In genomic region chr7:105677395-105677701, GRCh38 we compare ENCODE assay signal across 10 cellular contexts.
A peak's percentile ranks its signal among the peaks of the same experiment; 100 is the strongest.
DNase-seq lines count a peak whose midpoint lies in the region; ATAC-seq and TF ChIP-seq lines count a peak whose summit lies in the region.
"Had no signal": no experiment of that assay in that cellular context is flagged by ENCODE, and none has a peak within 500 bp of the region (broad histone marks: within the 10 kb centered on the region; RNA-seq: fewer than 3 reads in every experiment).

No MANE protein-coding gene starts in this region.

- no peaks in the 10 kb centered on the region for H3K9me3 ChIP-seq in sigmoid colon
- H3K9me3 ChIP-seq in mesenchymal stem cell (ENCODE audit: control insufficient read depth, low read length) = no peaks in the 10 kb centered on the region

- no peak overlapping the region for H3K18ac ChIP-seq in mesenchymal stem cell (ENCODE audit: low read depth in 1 of 2, low read length in 2 of 2)

- no peak overlapping the region for H2BK12ac ChIP-seq in mesenchymal stem cell (ENCODE audit: low read length in 2 of 2)

- no peak overlapping the region for H2AK5ac ChIP-seq in mesenchymal stem cell (ENCODE audit: low read length, severe bottlenecking)

- H2BK5ac ChIP-seq in mesenchymal stem cell (ENCODE audit: low read depth, low read length, poor library complexity, severe bottlenecking) = no peak overlapping the region

- peak overlapping the region; percentile 89 for H3K4me3 Mint-ChIP-seq in activated T-helper 2 cell treated with anti-CD3 and anti-CD28 coated beads, Interferon-gamma antibody, Interleukin-2, Interleukin-4, amounts not matched to agents 10 μg/mL and 5 μg/mL and 100 μg/mL, durations not matched to agents 14 hours and 24 hours and 36 hours (ENCODE audit: low read depth)
- peak overlapping the region in 6 of 10 donors; percentile 64 to 87 (median 74) for H3K4me3 Mint-ChIP-seq in naive thymus-derived CD8-positive, alpha-beta T cell
- H3K4me3 Mint-ChIP-seq: nephron had no signal

- no peak overlapping the region for H2AFZ ChIP-seq in mesenchymal stem cell (ENCODE audit: low read depth, low read length)

- H3K27ac ChIP-seq in C4-2B (peak overlapping the region; percentile 11; the same call in 1 of the 2 replicates), sigmoid colon (peak overlapping the region in 1 of 4 donors; percentile 79), mesenchymal stem cell (ENCODE audit: low read length, poor library complexity, severe bottlenecking) (no peak overlapping the region)

- no peak overlapping the region for H3K9ac ChIP-seq in mesenchymal stem cell (ENCODE audit: low read length)

- 30 to 77% methylated on average over 5 of the region's 5 CpGs for WGBS in sigmoid colon, 2 donors
- 94% methylated on average over 4 of the region's 5 CpGs for WGBS in mesenchymal stem cell

- TF ChIP-seq CTCF in C4-2B (conservative IDR thresholded peaks at IDR 0.05) (no peak), GM06990 (IDR thresholded peaks at IDR 0.05; ENCODE audit: insufficient read depth, low read length, poor library complexity, severe bottlenecking) (no peak), sigmoid colon (IDR thresholded peaks at IDR 0.05) (no peak)

- H2BK15ac ChIP-seq in mesenchymal stem cell (ENCODE audit: low read depth, poor library complexity, severe bottlenecking) = no peak overlapping the region

- H3K14ac ChIP-seq in mesenchymal stem cell (ENCODE audit: low read length in 2 of 2) = no peak overlapping the region

- peaks cover 59% of the 10 kb centered on the region for H3K4me1 Mint-ChIP-seq in activated T-helper 2 cell treated with anti-CD3 and anti-CD28 coated beads, Interferon-gamma antibody, Interleukin-2, Interleukin-4, amounts not matched to agents 10 μg/mL and 5 μg/mL and 100 μg/mL, durations not matched to agents 14 hours and 24 hours and 36 hours (ENCODE audit: low read depth)
- H3K4me1 Mint-ChIP-seq in naive thymus-derived CD8-positive, alpha-beta T cell = peaks cover 31 to 78% (median 71%) of the 10 kb centered on the region in 4 donors

- peaks cover 9% of the 10 kb centered on the region for H3K36me3 Mint-ChIP-seq in activated T-helper 2 cell treated with anti-CD3 and anti-CD28 coated beads, Interferon-gamma antibody, Interleukin-2, Interleukin-4, amounts not matched to agents 10 μg/mL and 5 μg/mL and 100 μg/mL, durations not matched to agents 14 hours and 24 hours and 36 hours (ENCODE audit: low read depth)
- peaks cover 5 to 8% (median 5%) of the 10 kb centered on the region in 3 donors for H3K36me3 Mint-ChIP-seq in naive thymus-derived CD8-positive, alpha-beta T cell

- H4K91ac ChIP-seq in mesenchymal stem cell (ENCODE audit: low read length) = no peak overlapping the region

- peaks cover 7% of the 10 kb centered on the region for H3K79me1 ChIP-seq in mesenchymal stem cell (replicated peaks; ENCODE audit: low read length, poor library complexity, severe bottlenecking)

- H3K4me1 ChIP-seq in sigmoid colon = peaks cover 0 to 58% (median 36%) of the 10 kb centered on the region in 4 donors
- H3K4me1 ChIP-seq in mesenchymal stem cell (ENCODE audit: control insufficient read depth, insufficient read depth, low read depth, low read length) = peaks cover 2% of the 10 kb centered on the region

- DNase-seq in GM06990 (ENCODE audit: extremely low read depth, insufficient read length) (no peak), NCI-H510A (lab: John Stamatoyannopoulos, UW) (no peak), sigmoid colon (no peak), HEK293T (ENCODE audit: extremely low spot score) (no peak), mesenchymal stem cell (no peak)
- no peak for DNase-seq in activated T-helper 2 cell treated with anti-CD3 and anti-CD28 coated beads, Interferon-gamma antibody, Interleukin-2, Interleukin-4, amounts not matched to agents 10 μg/mL and 5 μg/mL and 100 μg/mL, durations not matched to agents 14 hours and 24 hours and 36 hours (ENCODE audit: low spot score)
- no peak for DNase-seq in naive thymus-derived CD8-positive, alpha-beta T cell
- DNase-seq: stimulated activated CD4-positive, alpha-beta T cell treated with anti-CD3 and anti-CD28 coated beads, Interleukin-12 subunit alpha, Interleukin-12 subunit beta, amount 100 ng/mL, for 4 hours had no signal

- no peaks in the 10 kb centered on the region for H3K9me3 Mint-ChIP-seq in activated T-helper 2 cell treated with anti-CD3 and anti-CD28 coated beads, Interferon-gamma antibody, Interleukin-2, Interleukin-4, amounts not matched to agents 10 μg/mL and 5 μg/mL and 100 μg/mL, durations not matched to agents 14 hours and 24 hours and 36 hours
- H3K9me3 Mint-ChIP-seq in naive thymus-derived CD8-positive, alpha-beta T cell = no peaks in the 10 kb centered on the region
- H3K9me3 Mint-ChIP-seq: nephron had no signal

- TF ChIP-seq EP300 in sigmoid colon (IDR thresholded peaks at IDR 0.05) = no peak

- H3K4me2 ChIP-seq in mesenchymal stem cell (ENCODE audit: low read length, poor library complexity, severe bottlenecking) = no peak overlapping the region

- peak overlapping the region; percentile 94 for H3K27ac Mint-ChIP-seq in activated T-helper 2 cell treated with anti-CD3 and anti-CD28 coated beads, Interferon-gamma antibody, Interleukin-2, Interleukin-4, amounts not matched to agents 10 μg/mL and 5 μg/mL and 100 μg/mL, durations not matched to agents 14 hours and 24 hours and 36 hours
- peak overlapping the region; percentile 79 to 96 (median 90) for H3K27ac Mint-ChIP-seq in naive thymus-derived CD8-positive, alpha-beta T cell
- H3K27ac Mint-ChIP-seq: nephron had no signal

- no peak for ATAC-seq in naive thymus-derived CD8-positive, alpha-beta T cell

- no peak overlapping the region for H3K23ac ChIP-seq in mesenchymal stem cell (ENCODE audit: low read length in 2 of 2)

- no peak overlapping the region for H4K8ac ChIP-seq in mesenchymal stem cell (ENCODE audit: low read length)

- H3K4me3 ChIP-seq in GM06990 (replicated peaks; ENCODE audit: low read depth, low read length) (peak overlapping the region; percentile 1; the same call in 1 of the 2 replicates), sigmoid colon (no peak overlapping the region), mesenchymal stem cell (ENCODE audit: insufficient read depth in 1 of 2, low read depth in 1 of 2, low read length in 2 of 2) (no peak overlapping the region)

- no peak for TF ChIP-seq POLR2A in sigmoid colon (IDR thresholded peaks at IDR 0.05)

- CTCF ChIA-PET in HEK293T (lab: Yijun Ruan, JAX) = interaction anchor here (0.9 kb wide), 1 partner anchor 21 kb away, joined by 5 read pairs; no protein-coding TSS in a partner anchor

- intact Hi-C loops in activated T-helper 2 cell treated with anti-CD3 and anti-CD28 coated beads, Interferon-gamma antibody, Interleukin-2, Interleukin-4, amounts not matched to agents 10 μg/mL and 5 μg/mL and 100 μg/mL, durations not matched to agents 14 hours and 24 hours and 36 hours (cut with micrococcal nuclease) = loop anchor here (5.0 kb wide), 3 partner anchors 90 to 200 kb away; partner anchors contain the start of gene ATXN7L1
- intact Hi-C loops in sigmoid colon (cut with DNase I) = no loop called here

- H3K27me3 ChIP-seq in GM06990 (replicated peaks; ENCODE audit: control insufficient read depth, insufficient read depth, low read length) (no peaks in the 10 kb centered on the region), sigmoid colon (no peaks in the 10 kb centered on the region), mesenchymal stem cell (ENCODE audit: control insufficient read depth in 1 of 2, insufficient read depth in 1 of 2, low read length in 2 of 2) (no peaks in the 10 kb centered on the region)

- no peak overlapping the region for H2BK120ac ChIP-seq in mesenchymal stem cell (ENCODE audit: low read depth, low read length)

- H3K36me3 ChIP-seq in GM06990 (ENCODE audit: control insufficient read depth, insufficient read depth, low read length) = no peaks in the 10 kb centered on the region
- no peaks in the 10 kb centered on the region for H3K36me3 ChIP-seq in sigmoid colon
- peaks cover 0 to 6% of the 10 kb centered on the region in 2 experiments for H3K36me3 ChIP-seq in mesenchymal stem cell (ENCODE audit: control insufficient read depth in 1 of 2, insufficient read depth in 2 of 2, low read depth in 1 of 2, low read length in 2 of 2)

- no peaks in the 10 kb centered on the region for H3K27me3 Mint-ChIP-seq in activated T-helper 2 cell treated with anti-CD3 and anti-CD28 coated beads, Interferon-gamma antibody, Interleukin-2, Interleukin-4, amounts not matched to agents 10 μg/mL and 5 μg/mL and 100 μg/mL, durations not matched to agents 14 hours and 24 hours and 36 hours (ENCODE audit: low read depth)
- H3K27me3 Mint-ChIP-seq in naive thymus-derived CD8-positive, alpha-beta T cell = no peaks in the 10 kb centered on the region

- POLR2A ChIA-PET in naive thymus-derived CD8-positive, alpha-beta T cell (lab: Charles Lee) = interaction anchor here (0.6 to 3.3 kb wide), 3 partner anchors 14 to 247 kb away, joined by 3 to 13 read pairs (median 5); no protein-coding TSS in a partner anchor
- POLR2A ChIA-PET in HEK293T (lab: Yijun Ruan, JAX) = no interaction called here

- no peak overlapping the region for H3K4ac ChIP-seq in mesenchymal stem cell (ENCODE audit: low read depth in 1 of 2, low read length in 2 of 2)

TF ChIP-seq in HEK293T, 16 proteins besides CTCF, POLR2A, EP300 and RAD21:
- TF ChIP-seq PKNOX1 (IDR thresholded peaks at IDR 0.05) = no peak
- no peak for TF ChIP-seq FOXM1 (IDR thresholded peaks at IDR 0.05; ENCODE audit: borderline replicate concordance)
- TF ChIP-seq ARNT (IDR thresholded peaks at IDR 0.05) = no peak
- no peak for TF ChIP-seq ELF4 (IDR thresholded peaks at IDR 0.05)
- TF ChIP-seq SP1 (IDR thresholded peaks at IDR 0.05) = no peak
- TF ChIP-seq BHLHE40 (IDR thresholded peaks at IDR 0.05; ENCODE audit: borderline replicate concordance) = no peak
- no peak for TF ChIP-seq LEF1 (IDR thresholded peaks at IDR 0.05; ENCODE audit: borderline replicate concordance)
- no peak for TF ChIP-seq NFRKB (IDR thresholded peaks at IDR 0.05)
- no peak for TF ChIP-seq SUZ12 (IDR thresholded peaks at IDR 0.05)
- TF ChIP-seq ZNF384 (IDR thresholded peaks at IDR 0.05) = no peak
- no peak for TF ChIP-seq TARDBP (IDR thresholded peaks at IDR 0.05)
- TF ChIP-seq L3MBTL2 (conservative IDR thresholded peaks at IDR 0.05) = no peak
- no peak for TF ChIP-seq FOXA1 (IDR thresholded peaks at IDR 0.05)
TF ChIP-seq in HEK293T: peak in this region for 0.
